14 cellular contexts compared by ENCODE assay signal in the genomic region with DNA sequence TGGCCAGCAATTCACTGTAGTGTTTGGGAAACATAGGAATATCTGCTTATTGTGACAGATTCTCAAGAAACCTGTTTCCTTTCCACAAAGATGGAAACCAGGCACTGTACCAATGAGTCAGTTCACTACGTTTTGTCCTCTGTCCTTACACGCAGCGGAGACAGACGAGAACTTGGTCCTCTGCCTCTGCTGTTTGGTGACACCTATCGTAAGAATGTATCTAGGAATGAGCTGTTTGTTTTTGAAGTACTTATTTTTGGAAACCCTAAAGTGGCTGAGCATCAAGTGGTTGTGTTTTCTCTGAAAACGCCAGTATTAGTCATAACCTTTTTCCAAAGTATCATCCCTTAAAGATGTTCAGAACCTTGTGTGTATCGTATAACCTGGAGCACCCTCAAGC.
A peak's percentile ranks its signal among the peaks of the same experiment; 100 is the strongest.
DNase-seq lines count a peak whose midpoint lies in the region; ATAC-seq and TF ChIP-seq lines count a peak whose summit lies in the region.
"Had no signal": no experiment of that assay in that cellular context is flagged by ENCODE, and none has a peak within 500 bp of the region (broad histone marks: within the 10 kb centered on the region; RNA-seq: fewer than 3 reads in every experiment).

No MANE protein-coding gene starts in this region.

- H3K4me3 Mint-ChIP-seq in naive thymus-derived CD8-positive, alpha-beta T cell: no peak overlapping the region
- H3K4me3 Mint-ChIP-seq: activated naive CD8-positive, alpha-beta T cell treated with anti-CD3 and anti-CD28 coated beads, Interleukin-2, amount 10 ng/mL, durations not matched to agents 7 days and 5 days had no signal

- H3K27ac ChIP-seq in KOPT-K1 (ENCODE audit: low read depth, low read length, poor library complexity, severe bottlenecking): peak overlapping the region; percentile 39
- peak overlapping the region in 1 of 4 donors; percentile 42 for H3K27ac ChIP-seq in upper lobe of left lung
- H3K27ac ChIP-seq: PC-9 had no signal

- ATAC-seq in upper lobe of left lung (ENCODE audit: low FRiP score in 2 of 2) (no peak), GM18511 (IDR thresholded peaks at IDR 0.05; ENCODE audit: unreplicated experiment) (no peak)
- no peak for ATAC-seq in naive thymus-derived CD8-positive, alpha-beta T cell

- H3K27ac Mint-ChIP-seq in naive thymus-derived CD8-positive, alpha-beta T cell: no peak overlapping the region
- H3K27ac Mint-ChIP-seq: activated naive CD8-positive, alpha-beta T cell treated with anti-CD3 and anti-CD28 coated beads, Interleukin-2, amount 10 ng/mL, durations not matched to agents 7 days and 5 days had no signal

- DNase-seq in AG09319 (ENCODE audit: extremely low read depth, low read depth) (peak; percentile 71), dedifferentiated amniotic fluid mesenchymal stem cell (ENCODE audit: extremely low spot score) (peak; percentile 90), non-pigmented ciliary epithelial cell (ENCODE audit: low read depth) (peak; percentile 79), upper lobe of left lung (no peak), SIG-M5 (lab: John Stamatoyannopoulos, UW) (no peak)
- no peak for DNase-seq in naive thymus-derived CD8-positive, alpha-beta T cell
- DNase-seq: activated CD4-positive, CD25-positive, alpha-beta regulatory T cell treated with anti-CD3 and anti-CD28 coated beads, Interleukin-2, amount 50 U/mL, for 72 hours; activated naive CD8-positive, alpha-beta T cell treated with anti-CD3 and anti-CD28 coated beads, Interleukin-2, amount 10 ng/mL, durations not matched to agents 7 days and 5 days; midbrain; NCI-H1436; PC-9; stimulated activated naive CD4-positive, alpha-beta T cell had no signal

- H3K9me3 ChIP-seq in KOPT-K1 (ENCODE audit: insufficient read depth, low read length, poor library complexity, severe bottlenecking) (no peaks in the 10 kb centered on the region), upper lobe of left lung (no peaks in the 10 kb centered on the region)

- no peaks in the 10 kb centered on the region for H3K27me3 ChIP-seq in upper lobe of left lung

- POLR2A ChIA-PET in naive thymus-derived CD8-positive, alpha-beta T cell (lab: Charles Lee): no interaction called here

- H3K27me3 Mint-ChIP-seq in naive thymus-derived CD8-positive, alpha-beta T cell: no peaks in the 10 kb centered on the region
- H3K27me3 Mint-ChIP-seq: activated naive CD8-positive, alpha-beta T cell treated with anti-CD3 and anti-CD28 coated beads, Interleukin-2, amount 10 ng/mL, durations not matched to agents 7 days and 5 days had no signal

- no peak for TF ChIP-seq CTCF in AG09319 (IDR thresholded peaks at IDR 0.05; ENCODE audit: low read depth, low read length)
- no peak for TF ChIP-seq CTCF in upper lobe of left lung (IDR thresholded peaks at IDR 0.05)

- no peaks in the 10 kb centered on the region for H3K9me3 Mint-ChIP-seq in naive thymus-derived CD8-positive, alpha-beta T cell
- H3K9me3 Mint-ChIP-seq: activated naive CD8-positive, alpha-beta T cell treated with anti-CD3 and anti-CD28 coated beads, Interleukin-2, amount 10 ng/mL, durations not matched to agents 7 days and 5 days had no signal

- 67 to 74% methylated on average over 7 of the region's 7 CpGs for WGBS in upper lobe of left lung, 2 donors

- H3K4me1 ChIP-seq in upper lobe of left lung: peaks cover 8 to 17% (median 11%) of the 10 kb centered on the region in 4 donors

- no peak overlapping the region for H3K4me3 ChIP-seq in upper lobe of left lung
- H3K4me3 ChIP-seq: PC-9 had no signal

- TF ChIP-seq EP300 in upper lobe of left lung (IDR thresholded peaks at IDR 0.05): no peak

- peaks cover 4 to 12% (median 5%) of the 10 kb centered on the region in 4 donors for H3K4me1 Mint-ChIP-seq in naive thymus-derived CD8-positive, alpha-beta T cell

- H3K36me3 ChIP-seq in KOPT-K1 (ENCODE audit: insufficient read depth, low read length): no peaks in the 10 kb centered on the region
- peaks cover 33 to 82% (median 40%) of the 10 kb centered on the region in 4 donors for H3K36me3 ChIP-seq in upper lobe of left lung

- no peak for TF ChIP-seq POLR2A in upper lobe of left lung (IDR thresholded peaks at IDR 0.05)

- H3K36me3 Mint-ChIP-seq in naive thymus-derived CD8-positive, alpha-beta T cell: peaks cover 11 to 97% (median 28%) of the 10 kb centered on the region in 3 donors

Comparison
In these comparisons a context has a peak if more than half of its experiments do, and no peak if none do; other contexts are left out.
1. DNase-seq: peak in AG09319 (single experiment), dedifferentiated amniotic fluid mesenchymal stem cell (single experiment) and non-pigmented ciliary epithelial cell (single experiment); none in upper lobe of left lung (0 of 2), naive thymus-derived CD8-positive, alpha-beta T cell (0 of 10) and SIG-M5 (single experiment).